1 cellular context compared by ENCODE assay signal in the genomic region with DNA sequence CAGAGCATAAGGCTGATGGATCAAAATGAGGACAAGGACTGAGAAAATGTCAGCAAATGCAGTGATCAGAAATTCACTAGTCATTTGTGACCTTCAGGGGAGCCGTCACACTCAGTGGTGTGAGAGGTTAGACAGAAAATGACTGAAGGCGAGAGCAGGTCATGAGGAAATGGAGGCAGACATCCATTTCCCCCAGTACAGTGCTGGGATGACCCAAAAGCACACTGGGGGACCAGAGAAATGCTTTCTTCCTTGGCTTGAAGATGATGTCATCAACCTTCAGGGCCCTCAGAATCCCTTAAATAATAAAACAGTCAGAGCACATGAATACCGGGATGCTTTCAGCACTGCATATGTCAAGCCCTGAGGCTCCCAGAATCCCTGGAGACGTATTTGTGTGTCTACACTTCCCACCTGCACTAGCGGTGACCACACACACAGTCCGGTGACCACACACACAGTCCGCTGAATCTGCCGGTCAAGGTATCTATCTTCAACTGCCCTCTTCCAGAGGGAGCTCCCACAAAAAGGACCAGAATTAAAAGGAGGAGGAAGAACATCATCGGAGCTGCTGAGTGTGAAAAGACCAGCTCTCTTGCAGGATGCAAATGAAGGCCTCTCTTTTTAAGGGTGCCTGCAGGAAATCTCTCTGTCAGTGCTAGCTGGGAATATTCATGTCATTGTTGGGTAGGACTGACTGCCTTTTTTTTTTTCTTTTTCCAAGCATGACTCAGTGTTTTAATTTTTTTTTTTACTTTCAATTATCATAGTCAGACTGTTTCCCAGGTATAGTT.
TF ChIP-seq lines count a peak whose summit lies in the region.

No MANE protein-coding gene starts in this region.

TF ChIP-seq in WTC11, 78 proteins besides CTCF, POLR2A, EP300 and RAD21 (continued from another document):
- TF ChIP-seq, protein P1, sequence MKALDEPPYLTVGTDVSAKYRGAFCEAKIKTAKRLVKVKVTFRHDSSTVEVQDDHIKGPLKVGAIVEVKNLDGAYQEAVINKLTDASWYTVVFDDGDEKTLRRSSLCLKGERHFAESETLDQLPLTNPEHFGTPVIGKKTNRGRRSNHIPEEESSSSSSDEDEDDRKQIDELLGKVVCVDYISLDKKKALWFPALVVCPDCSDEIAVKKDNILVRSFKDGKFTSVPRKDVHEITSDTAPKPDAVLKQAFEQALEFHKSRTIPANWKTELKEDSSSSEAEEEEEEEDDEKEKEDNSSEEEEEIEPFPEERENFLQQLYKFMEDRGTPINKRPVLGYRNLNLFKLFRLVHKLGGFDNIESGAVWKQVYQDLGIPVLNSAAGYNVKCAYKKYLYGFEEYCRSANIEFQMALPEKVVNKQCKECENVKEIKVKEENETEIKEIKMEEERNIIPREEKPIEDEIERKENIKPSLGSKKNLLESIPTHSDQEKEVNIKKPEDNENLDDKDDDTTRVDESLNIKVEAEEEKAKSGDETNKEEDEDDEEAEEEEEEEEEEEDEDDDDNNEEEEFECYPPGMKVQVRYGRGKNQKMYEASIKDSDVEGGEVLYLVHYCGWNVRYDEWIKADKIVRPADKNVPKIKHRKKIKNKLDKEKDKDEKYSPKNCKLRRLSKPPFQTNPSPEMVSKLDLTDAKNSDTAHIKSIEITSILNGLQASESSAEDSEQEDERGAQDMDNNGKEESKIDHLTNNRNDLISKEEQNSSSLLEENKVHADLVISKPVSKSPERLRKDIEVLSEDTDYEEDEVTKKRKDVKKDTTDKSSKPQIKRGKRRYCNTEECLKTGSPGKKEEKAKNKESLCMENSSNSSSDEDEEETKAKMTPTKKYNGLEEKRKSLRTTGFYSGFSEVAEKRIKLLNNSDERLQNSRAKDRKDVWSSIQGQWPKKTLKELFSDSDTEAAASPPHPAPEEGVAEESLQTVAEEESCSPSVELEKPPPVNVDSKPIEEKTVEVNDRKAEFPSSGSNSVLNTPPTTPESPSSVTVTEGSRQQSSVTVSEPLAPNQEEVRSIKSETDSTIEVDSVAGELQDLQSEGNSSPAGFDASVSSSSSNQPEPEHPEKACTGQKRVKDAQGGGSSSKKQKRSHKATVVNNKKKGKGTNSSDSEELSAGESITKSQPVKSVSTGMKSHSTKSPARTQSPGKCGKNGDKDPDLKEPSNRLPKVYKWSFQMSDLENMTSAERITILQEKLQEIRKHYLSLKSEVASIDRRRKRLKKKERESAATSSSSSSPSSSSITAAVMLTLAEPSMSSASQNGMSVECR (CRISPR knock-in tag; IDR thresholded peaks at IDR 0.05; ENCODE audit: borderline replicate concordance) = peak; percentile 19; the same call in 1 of the 2 replicates
- no peak for TF ChIP-seq JAZF1 (CRISPR knock-in tag; IDR thresholded peaks at IDR 0.05)
